1 cellular context compared by ENCODE assay signal in the genomic region with DNA sequence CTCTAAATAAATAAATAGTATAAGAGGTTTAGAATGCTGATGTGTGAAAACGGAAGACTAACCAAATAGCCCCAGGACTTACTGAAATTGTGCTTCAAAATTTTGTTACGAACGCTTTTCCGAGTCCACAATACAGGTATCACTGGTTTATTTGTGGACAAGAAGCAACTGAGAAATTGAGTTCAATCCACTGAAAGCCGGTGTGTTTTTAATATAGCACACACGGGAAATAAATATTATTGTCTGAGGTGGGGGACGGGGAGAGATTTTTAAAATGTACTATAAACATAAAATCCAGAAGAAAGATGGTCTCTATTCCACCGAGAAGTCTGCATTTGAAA.
TF ChIP-seq lines count a peak whose summit lies in the region.

No MANE protein-coding gene starts in this region.

TF ChIP-seq in H1, 55 proteins besides CTCF, POLR2A, EP300 and RAD21:
- TF ChIP-seq SP2 (IDR thresholded peaks at IDR 0.05; ENCODE audit: low read length) (no peak), GTF2F1 (IDR thresholded peaks at IDR 0.05; ENCODE audit: borderline replicate concordance, low read depth, low read length) (no peak)
- TF ChIP-seq, protein P1, sequence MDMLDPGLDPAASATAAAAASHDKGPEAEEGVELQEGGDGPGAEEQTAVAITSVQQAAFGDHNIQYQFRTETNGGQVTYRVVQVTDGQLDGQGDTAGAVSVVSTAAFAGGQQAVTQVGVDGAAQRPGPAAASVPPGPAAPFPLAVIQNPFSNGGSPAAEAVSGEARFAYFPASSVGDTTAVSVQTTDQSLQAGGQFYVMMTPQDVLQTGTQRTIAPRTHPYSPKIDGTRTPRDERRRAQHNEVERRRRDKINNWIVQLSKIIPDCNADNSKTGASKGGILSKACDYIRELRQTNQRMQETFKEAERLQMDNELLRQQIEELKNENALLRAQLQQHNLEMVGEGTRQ (IDR thresholded peaks at IDR 0.05; ENCODE audit: low read length) = 0 out of 2 replicates have a peak, but pooled peaks have one; percentile 17
